In genomic region chr15:99716540-99716939, GRCh38 we compare ENCODE assay signal across 21 cellular contexts. TPM values are rescaled to one million over a fixed set of nuclear protein-coding genes. Genes with fewer than 3 reads are reported as not detected.
DNase-seq lines count a peak whose midpoint lies in the region; ATAC-seq and TF ChIP-seq lines count a peak whose summit lies in the region.
"Had no signal": no experiment of that assay in that cellular context is flagged by ENCODE, and none has a peak within 500 bp of the region (broad histone marks: within the 10 kb centered on the region; RNA-seq: fewer than 3 reads in every experiment).

No MANE protein-coding gene starts in this region.

- H3K4me3 Mint-ChIP-seq in nephron progenitor cell, result no peak overlapping the region
- H3K4me3 Mint-ChIP-seq in activated T-cell treated with anti-CD3 and anti-CD28 coated beads, Interleukin-2, amount 50 U/mL, for 72 hours, result no peak overlapping the region
- H3K4me3 Mint-ChIP-seq: activated T-helper 17 cell treated with anti-CD3 and anti-CD28 coated beads, Interleukin-2, amount 50 U/mL, for 72 hours; neural progenitor cell; stimulated activated naive B cell treated with anti-CD40 and anti-IgM and Interleukin-4, amounts not matched to agents 10 μg/mL and 1 μg/mL and 100 μg/mL, for 72 hours; T-helper 2 cell treated with Interferon-gamma antibody and Interleukin-4, amounts not matched to agents 5 μg/mL and 100 μg/mL, for 36 hours had no signal

- peaks cover 13% of the 10 kb centered on the region for H3K4me1 Mint-ChIP-seq in nephron progenitor cell
- peaks cover 41% of the 10 kb centered on the region for H3K4me1 Mint-ChIP-seq in activated T-cell treated with anti-CD3 and anti-CD28 coated beads, Interleukin-2, amount 50 U/mL, for 72 hours (ENCODE audit: low read depth)

- peaks cover 45% of the 10 kb centered on the region for H3K36me3 Mint-ChIP-seq in nephron progenitor cell (ENCODE audit: low read depth)
- H3K36me3 Mint-ChIP-seq in activated T-cell treated with anti-CD3 and anti-CD28 coated beads, Interleukin-2, amount 50 U/mL, for 72 hours (ENCODE audit: insufficient read depth in 2 of 2), result peaks cover 4 to 5% of the 10 kb centered on the region in 2 donors

- no peaks in the 10 kb centered on the region for H3K27me3 ChIP-seq in transverse colon
- H3K27me3 ChIP-seq: neural progenitor cell, SJSA1 had no signal

- in situ Hi-C loops in transverse colon (cut with MboI; ENCODE audit: low pct_ligation_motif_present in 1 of 4, low pct_unique_long_range_greater_than_20kb in 1 of 4, low sequenced_read_pairs in 3 of 4), result loop anchor here in 2 of 4 donors (25.0 kb wide), 2 partner anchors 304 to 429 kb away; no protein-coding TSS in a partner anchor

- peak overlapping the region; percentile 71 for H3K4me3 ChIP-seq in SK-N-MC
- H3K4me3 ChIP-seq in transverse colon, result no peak overlapping the region
- H3K4me3 ChIP-seq: neural progenitor cell, SJSA1 had no signal

- intact Hi-C loops in Right ventricle myocardium superior (cut with DNase I) (no loop called here), transverse colon (cut with DNase I; ENCODE audit: low total_unique reads) (no loop called here)

- peak overlapping the region; percentile 16 for H3K9ac ChIP-seq in SK-N-MC (ENCODE audit: insufficient read length)
- H3K9ac ChIP-seq: neural progenitor cell had no signal

- H3K27ac ChIP-seq in SK-N-MC, result peak overlapping the region; percentile 86
- H3K27ac ChIP-seq in transverse colon, result peak overlapping the region in 3 of 4 donors; percentile 36 to 59 (median 38)
- H3K27ac ChIP-seq: neural progenitor cell, SJSA1 had no signal

- TF ChIP-seq EP300 in transverse colon (IDR thresholded peaks at IDR 0.05; ENCODE audit: low read depth), result no peak

- H3K27me3 Mint-ChIP-seq in nephron progenitor cell (ENCODE audit: low read depth, poor library complexity), result peaks cover 2% of the 10 kb centered on the region
- H3K27me3 Mint-ChIP-seq in activated T-cell treated with anti-CD3 and anti-CD28 coated beads, Interleukin-2, amount 50 U/mL, for 72 hours (ENCODE audit: low read depth), result no peaks in the 10 kb centered on the region
- H3K27me3 Mint-ChIP-seq: activated T-helper 17 cell treated with anti-CD3 and anti-CD28 coated beads, Interleukin-2, amount 50 U/mL, for 72 hours; stimulated activated naive B cell treated with anti-CD40 and anti-IgM and Interleukin-4, amounts not matched to agents 10 μg/mL and 1 μg/mL and 100 μg/mL, for 72 hours had no signal

- ATAC-seq in Right ventricle myocardium superior (ENCODE audit: poor library complexity) (peak; percentile 16), HG03571 (IDR thresholded peaks at IDR 0.05; ENCODE audit: unreplicated experiment) (no peak), GM18870 (IDR thresholded peaks at IDR 0.05; ENCODE audit: unreplicated experiment) (no peak)
- ATAC-seq in activated T-cell treated with anti-CD3 and anti-CD28 coated beads, Interleukin-2, amount 50 U/mL, for 72 hours (replicated peaks in 1 of 2), result no peak
- ATAC-seq: activated CD4-positive, CD25-positive, alpha-beta regulatory T cell treated with anti-CD3 and anti-CD28 coated beads, Interleukin-2, amount 50 U/mL, for 24 hours; activated T-helper 17 cell treated with anti-CD3 and anti-CD28 coated beads, Interleukin-2, amount 50 U/mL, for 72 hours; PC-3; stimulated activated naive B cell treated with anti-CD40 and anti-IgM and Interleukin-4, amounts not matched to agents 10 μg/mL and 1 μg/mL and 100 μg/mL, for 72 hours had no signal

- DNase-seq in SK-N-MC (ENCODE audit: low read depth, low spot score), result no peak
- DNase-seq in Right ventricle myocardium superior, result no peak
- no peak for DNase-seq in nephron progenitor cell
- no peak for DNase-seq in transverse colon
- no peak for DNase-seq in activated T-cell treated with anti-CD3 and anti-CD28 coated beads, Interleukin-2, amount 50 U/mL, for 72 hours
- no peak for DNase-seq in globus pallidus (ENCODE audit: low spot score)
- DNase-seq: AML-193; caudate nucleus; effector CD4-positive, alpha-beta T cell; hippocampal formation; NCI-H1105 treated with DMSO at 0.1 percent for 48 hours; NCI-H748 treated with DMSO at 0.1 percent for 48 hours; PC-3; stimulated activated naive B cell treated with anti-CD40 and anti-IgM and Interleukin-4, amounts not matched to agents 10 μg/mL and 1 μg/mL and 100 μg/mL, for 72 hours had no signal

- H3K9me3 ChIP-seq in SK-N-MC (ENCODE audit: low read depth, low read length) (no peaks in the 10 kb centered on the region), transverse colon (no peaks in the 10 kb centered on the region)
- H3K9me3 ChIP-seq: SJSA1 had no signal

- peaks cover 2 to 14% (median 7%) of the 10 kb centered on the region in 4 donors for H3K4me1 ChIP-seq in transverse colon
- H3K4me1 ChIP-seq: neural progenitor cell had no signal

- 75 to 94% methylated on average over 4 to 9 of the region's 9 CpGs for WGBS in transverse colon (ENCODE audit: low coverage in 1 of 2), 2 donors

- H3K36me3 ChIP-seq in SK-N-MC (ENCODE audit: insufficient read depth, low read length), result peaks cover 25% of the 10 kb centered on the region
- H3K36me3 ChIP-seq in transverse colon, result peaks cover 0 to 13% (median 2%) of the 10 kb centered on the region in 4 donors
- H3K36me3 ChIP-seq: neural progenitor cell had no signal

- H3K9me3 Mint-ChIP-seq in nephron progenitor cell, result peaks cover under 1% of the 10 kb centered on the region
- H3K9me3 Mint-ChIP-seq in activated T-cell treated with anti-CD3 and anti-CD28 coated beads, Interleukin-2, amount 50 U/mL, for 72 hours, result no peaks in the 10 kb centered on the region
- H3K9me3 Mint-ChIP-seq: activated T-helper 17 cell treated with anti-CD3 and anti-CD28 coated beads, Interleukin-2, amount 50 U/mL, for 72 hours; neural progenitor cell; stimulated activated naive B cell treated with anti-CD40 and anti-IgM and Interleukin-4, amounts not matched to agents 10 μg/mL and 1 μg/mL and 100 μg/mL, for 72 hours; T-helper 2 cell treated with Interferon-gamma antibody and Interleukin-4, amounts not matched to agents 5 μg/mL and 100 μg/mL, for 36 hours had no signal

- no peak for TF ChIP-seq CTCF in nephron progenitor cell (IDR thresholded peaks at IDR 0.05)
- no peak for TF ChIP-seq CTCF in transverse colon (IDR thresholded peaks at IDR 0.05)

- peak overlapping the region; percentile 25 for H3K27ac Mint-ChIP-seq in nephron progenitor cell
- no peak overlapping the region for H3K27ac Mint-ChIP-seq in activated T-cell treated with anti-CD3 and anti-CD28 coated beads, Interleukin-2, amount 50 U/mL, for 72 hours
- H3K27ac Mint-ChIP-seq: activated T-helper 17 cell treated with anti-CD3 and anti-CD28 coated beads, Interleukin-2, amount 50 U/mL, for 72 hours; neural progenitor cell; stimulated activated naive B cell treated with anti-CD40 and anti-IgM and Interleukin-4, amounts not matched to agents 10 μg/mL and 1 μg/mL and 100 μg/mL, for 72 hours; T-helper 2 cell treated with Interferon-gamma antibody and Interleukin-4, amounts not matched to agents 5 μg/mL and 100 μg/mL, for 36 hours had no signal

- no peak for TF ChIP-seq POLR2A in transverse colon (IDR thresholded peaks at IDR 0.05)

RNA-seq across cellular contexts. Expression of gene LYSMD4, which starts 16.7 kb away (rescaled TPM):
- total RNA-seq in Right ventricle myocardium superior (9.8 TPM), transverse colon (10 to 100 TPM in 3 of 4 donors, 1 to 10 TPM in 1; 1.5 to 19.2 (median 15.5) TPM)
- 10 to 100 TPM in 1 of 2 donors, 1 to 10 TPM in 1; 9.7 to 11.7 TPM for total RNA-seq in activated T-cell treated with anti-CD3 and anti-CD28 coated beads, Interleukin-2, amount 50 U/mL, for 72 hours
